Comparison of ENCODE assay signal across 1 cellular context in the genomic region with DNA sequence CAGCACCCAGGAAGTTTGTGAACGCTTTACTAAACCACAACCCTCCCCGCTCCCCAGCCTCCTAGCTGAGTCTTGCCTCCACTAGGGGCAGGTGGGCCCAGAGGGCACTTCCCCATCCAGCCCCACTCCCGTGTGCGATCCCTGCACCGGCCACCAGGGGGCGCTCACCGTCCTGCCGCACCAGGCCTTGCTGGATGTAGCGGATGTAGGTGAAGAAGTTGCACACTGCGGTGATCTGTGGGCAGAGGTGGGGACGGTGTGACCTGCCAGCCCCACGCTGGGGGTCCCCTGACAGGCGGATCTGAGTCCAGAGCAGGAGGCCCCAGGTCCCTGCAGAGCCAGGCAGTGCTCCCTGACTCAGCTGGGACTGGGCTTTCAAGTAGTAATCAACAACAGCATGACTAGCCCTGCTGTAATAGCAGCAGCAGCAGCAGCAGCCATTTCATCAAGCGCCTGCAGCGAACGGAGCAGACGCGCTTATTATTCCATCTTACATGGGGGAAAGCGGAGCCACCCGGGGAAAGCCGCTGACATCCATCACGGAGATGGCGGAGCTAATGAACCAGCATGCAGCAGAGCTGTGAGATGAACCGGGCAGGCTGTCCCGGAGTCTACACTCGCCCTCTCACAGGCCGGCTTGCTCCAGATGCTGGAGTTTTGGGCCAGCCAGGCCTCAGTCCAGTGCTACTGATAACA.
TF ChIP-seq lines count a peak whose summit lies in the region.

No MANE protein-coding gene starts in this region.

TF ChIP-seq in HepG2, 621 proteins besides CTCF, POLR2A, EP300 and RAD21 (continued from another document and continues in another):
- TF ChIP-seq, protein P1, sequence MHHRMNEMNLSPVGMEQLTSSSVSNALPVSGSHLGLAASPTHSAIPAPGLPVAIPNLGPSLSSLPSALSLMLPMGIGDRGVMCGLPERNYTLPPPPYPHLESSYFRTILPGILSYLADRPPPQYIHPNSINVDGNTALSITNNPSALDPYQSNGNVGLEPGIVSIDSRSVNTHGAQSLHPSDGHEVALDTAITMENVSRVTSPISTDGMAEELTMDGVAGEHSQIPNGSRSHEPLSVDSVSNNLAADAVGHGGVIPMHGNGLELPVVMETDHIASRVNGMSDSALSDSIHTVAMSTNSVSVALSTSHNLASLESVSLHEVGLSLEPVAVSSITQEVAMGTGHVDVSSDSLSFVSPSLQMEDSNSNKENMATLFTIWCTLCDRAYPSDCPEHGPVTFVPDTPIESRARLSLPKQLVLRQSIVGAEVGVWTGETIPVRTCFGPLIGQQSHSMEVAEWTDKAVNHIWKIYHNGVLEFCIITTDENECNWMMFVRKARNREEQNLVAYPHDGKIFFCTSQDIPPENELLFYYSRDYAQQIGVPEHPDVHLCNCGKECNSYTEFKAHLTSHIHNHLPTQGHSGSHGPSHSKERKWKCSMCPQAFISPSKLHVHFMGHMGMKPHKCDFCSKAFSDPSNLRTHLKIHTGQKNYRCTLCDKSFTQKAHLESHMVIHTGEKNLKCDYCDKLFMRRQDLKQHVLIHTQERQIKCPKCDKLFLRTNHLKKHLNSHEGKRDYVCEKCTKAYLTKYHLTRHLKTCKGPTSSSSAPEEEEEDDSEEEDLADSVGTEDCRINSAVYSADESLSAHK (CRISPR knock-in tag; IDR thresholded peaks at IDR 0.05; ENCODE audit: borderline replicate concordance), result no peak
- no peak for TF ChIP-seq NONO (IDR thresholded peaks at IDR 0.05)
- TF ChIP-seq NONO (CRISPR knock-in tag; conservative IDR thresholded peaks at IDR 0.05), result peak; percentile 88
- TF ChIP-seq CC2D1A (CRISPR knock-in tag; IDR thresholded peaks at IDR 0.05), result no peak
- TF ChIP-seq GPN1 (CRISPR knock-in tag; IDR thresholded peaks at IDR 0.05; ENCODE audit: borderline replicate concordance), result no peak
- TF ChIP-seq, protein P2, sequence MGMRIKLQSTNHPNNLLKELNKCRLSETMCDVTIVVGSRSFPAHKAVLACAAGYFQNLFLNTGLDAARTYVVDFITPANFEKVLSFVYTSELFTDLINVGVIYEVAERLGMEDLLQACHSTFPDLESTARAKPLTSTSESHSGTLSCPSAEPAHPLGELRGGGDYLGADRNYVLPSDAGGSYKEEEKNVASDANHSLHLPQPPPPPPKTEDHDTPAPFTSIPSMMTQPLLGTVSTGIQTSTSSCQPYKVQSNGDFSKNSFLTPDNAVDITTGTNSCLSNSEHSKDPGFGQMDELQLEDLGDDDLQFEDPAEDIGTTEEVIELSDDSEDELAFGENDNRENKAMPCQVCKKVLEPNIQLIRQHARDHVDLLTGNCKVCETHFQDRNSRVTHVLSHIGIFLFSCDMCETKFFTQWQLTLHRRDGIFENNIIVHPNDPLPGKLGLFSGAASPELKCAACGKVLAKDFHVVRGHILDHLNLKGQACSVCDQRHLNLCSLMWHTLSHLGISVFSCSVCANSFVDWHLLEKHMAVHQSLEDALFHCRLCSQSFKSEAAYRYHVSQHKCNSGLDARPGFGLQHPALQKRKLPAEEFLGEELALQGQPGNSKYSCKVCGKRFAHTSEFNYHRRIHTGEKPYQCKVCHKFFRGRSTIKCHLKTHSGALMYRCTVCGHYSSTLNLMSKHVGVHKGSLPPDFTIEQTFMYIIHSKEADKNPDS (CRISPR knock-in tag; IDR thresholded peaks at IDR 0.05), result no peak
- TF ChIP-seq, protein P3, sequence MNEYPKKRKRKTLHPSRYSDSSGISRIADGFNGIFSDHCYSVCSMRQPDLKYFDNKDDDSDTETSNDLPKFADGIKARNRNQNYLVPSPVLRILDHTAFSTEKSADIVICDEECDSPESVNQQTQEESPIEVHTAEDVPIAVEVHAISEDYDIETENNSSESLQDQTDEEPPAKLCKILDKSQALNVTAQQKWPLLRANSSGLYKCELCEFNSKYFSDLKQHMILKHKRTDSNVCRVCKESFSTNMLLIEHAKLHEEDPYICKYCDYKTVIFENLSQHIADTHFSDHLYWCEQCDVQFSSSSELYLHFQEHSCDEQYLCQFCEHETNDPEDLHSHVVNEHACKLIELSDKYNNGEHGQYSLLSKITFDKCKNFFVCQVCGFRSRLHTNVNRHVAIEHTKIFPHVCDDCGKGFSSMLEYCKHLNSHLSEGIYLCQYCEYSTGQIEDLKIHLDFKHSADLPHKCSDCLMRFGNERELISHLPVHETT (CRISPR knock-in tag; conservative IDR thresholded peaks at IDR 0.05), result no peak
- TF ChIP-seq ZNF24 (IDR thresholded peaks at IDR 0.05), result no peak
- TF ChIP-seq ZZZ3 (CRISPR knock-in tag; IDR thresholded peaks at IDR 0.05; ENCODE audit: borderline replicate concordance), result no peak
- TF ChIP-seq ADNP (CRISPR knock-in tag; IDR thresholded peaks at IDR 0.05), result no peak
- no peak for TF ChIP-seq ZNF30 (CRISPR knock-in tag; IDR thresholded peaks at IDR 0.05)
- no peak for TF ChIP-seq ZNF234 (CRISPR knock-in tag; conservative IDR thresholded peaks at IDR 0.05)
- no peak for TF ChIP-seq ASH2L (IDR thresholded peaks at IDR 0.05; ENCODE audit: insufficient read length, low read depth, low read length)
- TF ChIP-seq, protein P4, sequence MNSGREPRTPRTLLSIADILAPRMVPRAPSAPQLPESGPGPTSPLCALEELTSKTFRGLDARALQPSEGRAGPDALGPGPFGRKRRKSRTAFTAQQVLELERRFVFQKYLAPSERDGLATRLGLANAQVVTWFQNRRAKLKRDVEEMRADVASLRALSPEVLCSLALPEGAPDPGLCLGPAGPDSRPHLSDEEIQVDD (CRISPR knock-in tag; IDR thresholded peaks at IDR 0.05; ENCODE audit: borderline replicate concordance), result no peak
- TF ChIP-seq BHLHE40 (IDR thresholded peaks at IDR 0.05; ENCODE audit: low read length), result 0 out of 2 replicates have a peak, but pooled peaks have one; percentile 8
- TF ChIP-seq CCAR2 (optimal IDR thresholded peaks at IDR 0.05; ENCODE audit: low read depth, low read length), result no peak
- no peak for TF ChIP-seq FOXM1 (CRISPR knock-in tag; IDR thresholded peaks at IDR 0.05)
- TF ChIP-seq NR2F2 (IDR thresholded peaks at IDR 0.05; ENCODE audit: borderline replicate concordance, low read depth), result no peak
- TF ChIP-seq RARA (CRISPR knock-in tag; IDR thresholded peaks at IDR 0.05), result no peak
- TF ChIP-seq KLF6 (CRISPR knock-in tag; IDR thresholded peaks at IDR 0.05), result no peak
- TF ChIP-seq KMT2A (CRISPR knock-in tag; IDR thresholded peaks at IDR 0.05), result 0 out of 2 replicates have a peak, but pooled peaks have one; percentile 41
- TF ChIP-seq ZNF460 (CRISPR knock-in tag; IDR thresholded peaks at IDR 0.05; ENCODE audit: borderline replicate concordance), result no peak
- TF ChIP-seq, protein P5, sequence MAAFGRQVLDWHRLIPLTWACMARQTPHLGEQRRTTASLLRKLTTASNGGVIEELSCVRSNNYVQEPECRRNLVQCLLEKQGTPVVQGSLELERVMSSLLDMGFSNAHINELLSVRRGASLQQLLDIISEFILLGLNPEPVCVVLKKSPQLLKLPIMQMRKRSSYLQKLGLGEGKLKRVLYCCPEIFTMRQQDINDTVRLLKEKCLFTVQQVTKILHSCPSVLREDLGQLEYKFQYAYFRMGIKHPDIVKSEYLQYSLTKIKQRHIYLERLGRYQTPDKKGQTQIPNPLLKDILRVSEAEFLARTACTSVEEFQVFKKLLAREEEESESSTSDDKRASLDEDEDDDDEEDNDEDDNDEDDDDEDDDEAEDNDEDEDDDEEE (CRISPR knock-in tag; IDR thresholded peaks at IDR 0.05), result no peak
- TF ChIP-seq, protein P6, sequence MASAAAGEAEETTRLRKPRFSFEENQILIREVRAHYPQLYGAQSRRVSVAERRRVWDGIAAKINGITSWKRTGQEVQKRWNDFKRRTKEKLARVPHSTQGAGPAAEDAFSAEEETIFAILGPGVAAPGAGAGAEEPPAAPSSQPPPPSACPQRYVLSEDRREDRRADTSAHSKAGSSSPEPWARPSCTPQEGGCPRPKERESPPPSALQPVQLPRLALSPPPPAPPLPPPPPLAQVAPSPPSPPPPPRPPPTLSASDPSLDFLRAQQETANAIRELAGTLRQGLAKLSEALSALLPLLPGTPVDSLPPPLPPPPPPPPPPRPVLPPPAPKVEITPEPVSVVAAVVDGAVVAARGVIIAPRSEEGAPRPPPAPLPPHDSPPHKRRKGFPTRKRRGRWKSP (CRISPR knock-in tag; IDR thresholded peaks at IDR 0.05), result no peak
- TF ChIP-seq, protein P7, sequence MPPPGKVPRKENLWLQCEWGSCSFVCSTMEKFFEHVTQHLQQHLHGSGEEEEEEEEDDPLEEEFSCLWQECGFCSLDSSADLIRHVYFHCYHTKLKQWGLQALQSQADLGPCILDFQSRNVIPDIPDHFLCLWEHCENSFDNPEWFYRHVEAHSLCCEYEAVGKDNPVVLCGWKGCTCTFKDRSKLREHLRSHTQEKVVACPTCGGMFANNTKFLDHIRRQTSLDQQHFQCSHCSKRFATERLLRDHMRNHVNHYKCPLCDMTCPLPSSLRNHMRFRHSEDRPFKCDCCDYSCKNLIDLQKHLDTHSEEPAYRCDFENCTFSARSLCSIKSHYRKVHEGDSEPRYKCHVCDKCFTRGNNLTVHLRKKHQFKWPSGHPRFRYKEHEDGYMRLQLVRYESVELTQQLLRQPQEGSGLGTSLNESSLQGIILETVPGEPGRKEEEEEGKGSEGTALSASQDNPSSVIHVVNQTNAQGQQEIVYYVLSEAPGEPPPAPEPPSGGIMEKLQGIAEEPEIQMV (CRISPR knock-in tag; IDR thresholded peaks at IDR 0.05; ENCODE audit: low read depth), result no peak
- TF ChIP-seq, protein P8, sequence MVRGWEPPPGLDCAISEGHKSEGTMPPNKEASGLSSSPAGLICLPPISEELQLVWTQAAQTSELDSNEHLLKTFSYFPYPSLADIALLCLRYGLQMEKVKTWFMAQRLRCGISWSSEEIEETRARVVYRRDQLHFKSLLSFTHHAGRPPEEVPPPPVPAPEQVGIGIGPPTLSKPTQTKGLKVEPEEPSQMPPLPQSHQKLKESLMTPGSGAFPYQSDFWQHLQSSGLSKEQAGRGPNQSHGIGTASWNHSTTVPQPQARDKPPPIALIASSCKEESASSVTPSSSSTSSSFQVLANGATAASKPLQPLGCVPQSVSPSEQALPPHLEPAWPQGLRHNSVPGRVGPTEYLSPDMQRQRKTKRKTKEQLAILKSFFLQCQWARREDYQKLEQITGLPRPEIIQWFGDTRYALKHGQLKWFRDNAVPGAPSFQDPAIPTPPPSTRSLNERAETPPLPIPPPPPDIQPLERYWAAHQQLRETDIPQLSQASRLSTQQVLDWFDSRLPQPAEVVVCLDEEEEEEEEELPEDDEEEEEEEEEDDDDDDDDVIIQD (CRISPR knock-in tag; IDR thresholded peaks at IDR 0.05; ENCODE audit: low read depth), result no peak
- no peak for TF ChIP-seq ZNF746 (CRISPR knock-in tag; IDR thresholded peaks at IDR 0.05)
- TF ChIP-seq, protein P9, sequence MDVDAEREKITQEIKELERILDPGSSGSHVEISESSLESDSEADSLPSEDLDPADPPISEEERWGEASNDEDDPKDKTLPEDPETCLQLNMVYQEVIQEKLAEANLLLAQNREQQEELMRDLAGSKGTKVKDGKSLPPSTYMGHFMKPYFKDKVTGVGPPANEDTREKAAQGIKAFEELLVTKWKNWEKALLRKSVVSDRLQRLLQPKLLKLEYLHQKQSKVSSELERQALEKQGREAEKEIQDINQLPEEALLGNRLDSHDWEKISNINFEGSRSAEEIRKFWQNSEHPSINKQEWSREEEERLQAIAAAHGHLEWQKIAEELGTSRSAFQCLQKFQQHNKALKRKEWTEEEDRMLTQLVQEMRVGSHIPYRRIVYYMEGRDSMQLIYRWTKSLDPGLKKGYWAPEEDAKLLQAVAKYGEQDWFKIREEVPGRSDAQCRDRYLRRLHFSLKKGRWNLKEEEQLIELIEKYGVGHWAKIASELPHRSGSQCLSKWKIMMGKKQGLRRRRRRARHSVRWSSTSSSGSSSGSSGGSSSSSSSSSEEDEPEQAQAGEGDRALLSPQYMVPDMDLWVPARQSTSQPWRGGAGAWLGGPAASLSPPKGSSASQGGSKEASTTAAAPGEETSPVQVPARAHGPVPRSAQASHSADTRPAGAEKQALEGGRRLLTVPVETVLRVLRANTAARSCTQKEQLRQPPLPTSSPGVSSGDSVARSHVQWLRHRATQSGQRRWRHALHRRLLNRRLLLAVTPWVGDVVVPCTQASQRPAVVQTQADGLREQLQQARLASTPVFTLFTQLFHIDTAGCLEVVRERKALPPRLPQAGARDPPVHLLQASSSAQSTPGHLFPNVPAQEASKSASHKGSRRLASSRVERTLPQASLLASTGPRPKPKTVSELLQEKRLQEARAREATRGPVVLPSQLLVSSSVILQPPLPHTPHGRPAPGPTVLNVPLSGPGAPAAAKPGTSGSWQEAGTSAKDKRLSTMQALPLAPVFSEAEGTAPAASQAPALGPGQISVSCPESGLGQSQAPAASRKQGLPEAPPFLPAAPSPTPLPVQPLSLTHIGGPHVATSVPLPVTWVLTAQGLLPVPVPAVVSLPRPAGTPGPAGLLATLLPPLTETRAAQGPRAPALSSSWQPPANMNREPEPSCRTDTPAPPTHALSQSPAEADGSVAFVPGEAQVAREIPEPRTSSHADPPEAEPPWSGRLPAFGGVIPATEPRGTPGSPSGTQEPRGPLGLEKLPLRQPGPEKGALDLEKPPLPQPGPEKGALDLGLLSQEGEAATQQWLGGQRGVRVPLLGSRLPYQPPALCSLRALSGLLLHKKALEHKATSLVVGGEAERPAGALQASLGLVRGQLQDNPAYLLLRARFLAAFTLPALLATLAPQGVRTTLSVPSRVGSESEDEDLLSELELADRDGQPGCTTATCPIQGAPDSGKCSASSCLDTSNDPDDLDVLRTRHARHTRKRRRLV (CRISPR knock-in tag; IDR thresholded peaks at IDR 0.05), result no peak
- TF ChIP-seq TCF12 (IDR thresholded peaks at IDR 0.05), result no peak
- no peak for TF ChIP-seq TCF12 (CRISPR knock-in tag; IDR thresholded peaks at IDR 0.05)
- no peak for TF ChIP-seq SMAD1 (CRISPR knock-in tag; IDR thresholded peaks at IDR 0.05; ENCODE audit: borderline replicate concordance, low read depth)
- TF ChIP-seq ZNF430 (CRISPR knock-in tag; IDR thresholded peaks at IDR 0.05), result no peak
- TF ChIP-seq GATAD1 (CRISPR knock-in tag; IDR thresholded peaks at IDR 0.05), result 0 out of 2 replicates have a peak, but pooled peaks have one; percentile 47
- no peak for TF ChIP-seq HOXD1 (CRISPR knock-in tag; IDR thresholded peaks at IDR 0.05)
- TF ChIP-seq ZNF569 (CRISPR knock-in tag; IDR thresholded peaks at IDR 0.05; ENCODE audit: borderline replicate concordance), result no peak
- TF ChIP-seq ZNF556 (CRISPR knock-in tag; IDR thresholded peaks at IDR 0.05; ENCODE audit: borderline replicate concordance), result peak; percentile 25; the same call in 1 of the 2 replicates
- TF ChIP-seq TARDBP (CRISPR knock-in tag; IDR thresholded peaks at IDR 0.05), result no peak
- no peak for TF ChIP-seq ZNF530 (CRISPR knock-in tag; IDR thresholded peaks at IDR 0.05; ENCODE audit: low read depth)
- TF ChIP-seq IKZF1 (IDR thresholded peaks at IDR 0.05), result no peak
- TF ChIP-seq ZFP62 (CRISPR knock-in tag; IDR thresholded peaks at IDR 0.05), result no peak
- TF ChIP-seq DPF2 (CRISPR knock-in tag; IDR thresholded peaks at IDR 0.05; ENCODE audit: borderline replicate concordance, low read depth), result no peak
- no peak for TF ChIP-seq YEATS4 (CRISPR knock-in tag; IDR thresholded peaks at IDR 0.05; ENCODE audit: borderline replicate concordance)
